ENCODE assay signal across 10 cellular contexts in genomic region chr2:38835990-38836389, GRCh38. TPM values are rescaled to one million over a fixed set of nuclear protein-coding genes. Genes with fewer than 3 reads are reported as not detected.
DNase-seq lines count a peak whose midpoint lies in the region; ATAC-seq, FAIRE-seq and TF ChIP-seq lines count a peak whose summit lies in the region.
"Had no signal": no experiment of that assay in that cellular context is flagged by ENCODE, and none has a peak within 500 bp of the region (broad histone marks: within the 10 kb centered on the region; RNA-seq: fewer than 3 reads in every experiment).

No MANE protein-coding gene starts in this region.

- WGBS in pancreas, 2 donors, result 87 to 94% methylated on average over 3 of the region's 3 CpGs

- no peaks in the 10 kb centered on the region for H3K27me3 ChIP-seq in pancreas

- H3K27ac Mint-ChIP-seq in activated T-helper 17 cell treated with anti-CD3 and anti-CD28 coated beads, Interleukin-2, amount 50 U/mL, for 72 hours, result no peak overlapping the region

- no peaks in the 10 kb centered on the region for H3K4me1 ChIP-seq in pancreas

- DNase-seq in pancreas (no peak), activated gamma-delta T cell treated with Interleukin-2 at 50 U/mL for 16 hours (no peak), AML-193 (lab: John Stamatoyannopoulos, UW) (no peak)
- no peak for DNase-seq in stimulated activated CD4-positive, alpha-beta T cell treated with anti-CD3 and anti-CD28 coated beads, Interleukin-2, amount 100 ng/mL, for 24 hours
- DNase-seq: activated effector memory CD4-positive, alpha-beta T cell treated with Interleukin-2 at 50 U/mL for 16 hours had no signal

- H3K27ac ChIP-seq in pancreas, result no peak overlapping the region
- H3K27ac ChIP-seq: thoracic aorta had no signal

- TF ChIP-seq CTCF in pancreas (IDR thresholded peaks at IDR 0.05), result no peak

- intact Hi-C loops in pancreas (cut with DNase I), result no loop called here

- no peaks in the 10 kb centered on the region for H3K4me1 Mint-ChIP-seq in activated T-helper 17 cell treated with anti-CD3 and anti-CD28 coated beads, Interleukin-2, amount 50 U/mL, for 72 hours

- FAIRE-seq in pancreas (lab: Jason Lieb, UNC), result no peak

- H3K36me3 ChIP-seq in pancreas, result peaks cover 0 to 17% (median 0%) of the 10 kb centered on the region in 3 donors

- H3K27me3 Mint-ChIP-seq in activated T-helper 17 cell treated with anti-CD3 and anti-CD28 coated beads, Interleukin-2, amount 50 U/mL, for 72 hours, result no peaks in the 10 kb centered on the region

- no peaks in the 10 kb centered on the region for H3K9me3 Mint-ChIP-seq in activated T-helper 17 cell treated with anti-CD3 and anti-CD28 coated beads, Interleukin-2, amount 50 U/mL, for 72 hours

- no peak overlapping the region for H3K4me3 ChIP-seq in pancreas
- H3K4me3 ChIP-seq: thoracic aorta had no signal

- H3K36me3 Mint-ChIP-seq in activated T-helper 17 cell treated with anti-CD3 and anti-CD28 coated beads, Interleukin-2, amount 50 U/mL, for 72 hours (ENCODE audit: low read depth), result peaks cover 59% of the 10 kb centered on the region

- ATAC-seq in GM19023 (IDR thresholded peaks at IDR 0.05; ENCODE audit: unreplicated experiment), result peak; percentile 89
- ATAC-seq in HG02623 (IDR thresholded peaks at IDR 0.05; ENCODE audit: unreplicated experiment), result peak; percentile 81
- peak; percentile 85 for ATAC-seq in HG03565 (IDR thresholded peaks at IDR 0.05; ENCODE audit: unreplicated experiment)
- ATAC-seq in pancreas, result peak in 3 of 4 donors; percentile 12 to 83 (median 79)
- ATAC-seq in activated T-helper 17 cell treated with anti-CD3 and anti-CD28 coated beads, Interleukin-2, amount 50 U/mL, for 72 hours (replicated peaks), result no peak

- no peaks in the 10 kb centered on the region for H3K9me3 ChIP-seq in pancreas
- H3K9me3 ChIP-seq: thoracic aorta had no signal

- no peak overlapping the region for H3K4me3 Mint-ChIP-seq in activated T-helper 17 cell treated with anti-CD3 and anti-CD28 coated beads, Interleukin-2, amount 50 U/mL, for 72 hours

RNA-seq across cellular contexts. Expression of gene DHX57, which starts 39.7 kb away (rescaled TPM):
- 10 to 100 TPM in 2 of 6 donors, 1 to 10 TPM in 4; 7.4 to 12.1 (median 9.1) TPM for total RNA-seq in pancreas
- 10 to 100 TPM in 1 of 2 donors, 1 to 10 TPM in 1; 6.0 to 11.7 TPM for polyA plus RNA-seq in pancreas
- 10 to 100 TPM; 14.0 to 18.6 TPM for total RNA-seq in activated T-helper 17 cell treated with anti-CD3 and anti-CD28 coated beads, Interleukin-2, amount 50 U/mL, for 72 hours

RNA-seq across cellular contexts. Expression of gene MORN2, which starts 39.8 kb away (rescaled TPM):
- total RNA-seq in pancreas, result 10 to 100 TPM in 1 of 6 donors, 1 to 10 TPM in 5; 5.5 to 10.9 (median 7.1) TPM
- polyA plus RNA-seq in pancreas, result 10 to 100 TPM; 22.2 to 30.6 TPM
- total RNA-seq in activated T-helper 17 cell treated with anti-CD3 and anti-CD28 coated beads, Interleukin-2, amount 50 U/mL, for 72 hours, result 1 to 10 TPM; 4.5 to 8.2 TPM

RNA-seq across cellular contexts. Expression of gene ARHGEF33, which starts 53.7 kb away (rescaled TPM):
- total RNA-seq in pancreas, result under 1 TPM; 0.13 to 0.91 (median 0.40) TPM
- polyA plus RNA-seq in pancreas, result 1 to 10 TPM in 1 of 2 donors, under 1 TPM in 1; 0.53 to 1.6 TPM
- total RNA-seq in activated T-helper 17 cell treated with anti-CD3 and anti-CD28 coated beads, Interleukin-2, amount 50 U/mL, for 72 hours, result under 1 TPM in 1 of 2 donors, not detected in 1; 0.58 TPM

RNA-seq across cellular contexts. Expression of gene GEMIN6, which starts 58.0 kb away (rescaled TPM):
- 1 to 10 TPM; 2.8 to 7.2 (median 5.3) TPM for total RNA-seq in pancreas
- 1 to 10 TPM; 3.7 to 6.0 TPM for polyA plus RNA-seq in pancreas
- 10 to 100 TPM; 18.6 to 28.4 TPM for total RNA-seq in activated T-helper 17 cell treated with anti-CD3 and anti-CD28 coated beads, Interleukin-2, amount 50 U/mL, for 72 hours
